1 cellular context compared by ENCODE assay signal in genomic region chr1:12179638-12180121, GRCh38.
TF ChIP-seq lines count a peak whose summit lies in the region.

No MANE protein-coding gene starts in this region.

TF ChIP-seq in GM23338, 12 proteins besides CTCF, POLR2A, EP300 and RAD21:
- TF ChIP-seq NANOG (IDR thresholded peaks at IDR 0.05; ENCODE audit: borderline replicate concordance): no peak
- no peak for TF ChIP-seq CREB1 (CRISPR knock-in tag; IDR thresholded peaks at IDR 0.05; ENCODE audit: low read depth)
- TF ChIP-seq ZNF331 (CRISPR knock-in tag; IDR thresholded peaks at IDR 0.05; ENCODE audit: low read depth): no peak
- no peak for TF ChIP-seq ZNF114 (CRISPR knock-in tag; IDR thresholded peaks at IDR 0.05)
- TF ChIP-seq REST (IDR thresholded peaks at IDR 0.05; ENCODE audit: unreplicated experiment): no peak
- no peak for TF ChIP-seq ETS1 (IDR thresholded peaks at IDR 0.05)
- no peak for TF ChIP-seq EZH2phosphoT487 (IDR thresholded peaks at IDR 0.05; ENCODE audit: unreplicated experiment)
- no peak for TF ChIP-seq JUNB (IDR thresholded peaks at IDR 0.05; ENCODE audit: unreplicated experiment)
- no peak for TF ChIP-seq STAT1 (IDR thresholded peaks at IDR 0.05; ENCODE audit: unreplicated experiment)
- TF ChIP-seq EZH2 (IDR thresholded peaks at IDR 0.05; ENCODE audit: low read depth, unreplicated experiment): no peak
- TF ChIP-seq POLR2AphosphoS5 (IDR thresholded peaks at IDR 0.05; ENCODE audit: low read depth): no peak
- TF ChIP-seq, protein P1, sequence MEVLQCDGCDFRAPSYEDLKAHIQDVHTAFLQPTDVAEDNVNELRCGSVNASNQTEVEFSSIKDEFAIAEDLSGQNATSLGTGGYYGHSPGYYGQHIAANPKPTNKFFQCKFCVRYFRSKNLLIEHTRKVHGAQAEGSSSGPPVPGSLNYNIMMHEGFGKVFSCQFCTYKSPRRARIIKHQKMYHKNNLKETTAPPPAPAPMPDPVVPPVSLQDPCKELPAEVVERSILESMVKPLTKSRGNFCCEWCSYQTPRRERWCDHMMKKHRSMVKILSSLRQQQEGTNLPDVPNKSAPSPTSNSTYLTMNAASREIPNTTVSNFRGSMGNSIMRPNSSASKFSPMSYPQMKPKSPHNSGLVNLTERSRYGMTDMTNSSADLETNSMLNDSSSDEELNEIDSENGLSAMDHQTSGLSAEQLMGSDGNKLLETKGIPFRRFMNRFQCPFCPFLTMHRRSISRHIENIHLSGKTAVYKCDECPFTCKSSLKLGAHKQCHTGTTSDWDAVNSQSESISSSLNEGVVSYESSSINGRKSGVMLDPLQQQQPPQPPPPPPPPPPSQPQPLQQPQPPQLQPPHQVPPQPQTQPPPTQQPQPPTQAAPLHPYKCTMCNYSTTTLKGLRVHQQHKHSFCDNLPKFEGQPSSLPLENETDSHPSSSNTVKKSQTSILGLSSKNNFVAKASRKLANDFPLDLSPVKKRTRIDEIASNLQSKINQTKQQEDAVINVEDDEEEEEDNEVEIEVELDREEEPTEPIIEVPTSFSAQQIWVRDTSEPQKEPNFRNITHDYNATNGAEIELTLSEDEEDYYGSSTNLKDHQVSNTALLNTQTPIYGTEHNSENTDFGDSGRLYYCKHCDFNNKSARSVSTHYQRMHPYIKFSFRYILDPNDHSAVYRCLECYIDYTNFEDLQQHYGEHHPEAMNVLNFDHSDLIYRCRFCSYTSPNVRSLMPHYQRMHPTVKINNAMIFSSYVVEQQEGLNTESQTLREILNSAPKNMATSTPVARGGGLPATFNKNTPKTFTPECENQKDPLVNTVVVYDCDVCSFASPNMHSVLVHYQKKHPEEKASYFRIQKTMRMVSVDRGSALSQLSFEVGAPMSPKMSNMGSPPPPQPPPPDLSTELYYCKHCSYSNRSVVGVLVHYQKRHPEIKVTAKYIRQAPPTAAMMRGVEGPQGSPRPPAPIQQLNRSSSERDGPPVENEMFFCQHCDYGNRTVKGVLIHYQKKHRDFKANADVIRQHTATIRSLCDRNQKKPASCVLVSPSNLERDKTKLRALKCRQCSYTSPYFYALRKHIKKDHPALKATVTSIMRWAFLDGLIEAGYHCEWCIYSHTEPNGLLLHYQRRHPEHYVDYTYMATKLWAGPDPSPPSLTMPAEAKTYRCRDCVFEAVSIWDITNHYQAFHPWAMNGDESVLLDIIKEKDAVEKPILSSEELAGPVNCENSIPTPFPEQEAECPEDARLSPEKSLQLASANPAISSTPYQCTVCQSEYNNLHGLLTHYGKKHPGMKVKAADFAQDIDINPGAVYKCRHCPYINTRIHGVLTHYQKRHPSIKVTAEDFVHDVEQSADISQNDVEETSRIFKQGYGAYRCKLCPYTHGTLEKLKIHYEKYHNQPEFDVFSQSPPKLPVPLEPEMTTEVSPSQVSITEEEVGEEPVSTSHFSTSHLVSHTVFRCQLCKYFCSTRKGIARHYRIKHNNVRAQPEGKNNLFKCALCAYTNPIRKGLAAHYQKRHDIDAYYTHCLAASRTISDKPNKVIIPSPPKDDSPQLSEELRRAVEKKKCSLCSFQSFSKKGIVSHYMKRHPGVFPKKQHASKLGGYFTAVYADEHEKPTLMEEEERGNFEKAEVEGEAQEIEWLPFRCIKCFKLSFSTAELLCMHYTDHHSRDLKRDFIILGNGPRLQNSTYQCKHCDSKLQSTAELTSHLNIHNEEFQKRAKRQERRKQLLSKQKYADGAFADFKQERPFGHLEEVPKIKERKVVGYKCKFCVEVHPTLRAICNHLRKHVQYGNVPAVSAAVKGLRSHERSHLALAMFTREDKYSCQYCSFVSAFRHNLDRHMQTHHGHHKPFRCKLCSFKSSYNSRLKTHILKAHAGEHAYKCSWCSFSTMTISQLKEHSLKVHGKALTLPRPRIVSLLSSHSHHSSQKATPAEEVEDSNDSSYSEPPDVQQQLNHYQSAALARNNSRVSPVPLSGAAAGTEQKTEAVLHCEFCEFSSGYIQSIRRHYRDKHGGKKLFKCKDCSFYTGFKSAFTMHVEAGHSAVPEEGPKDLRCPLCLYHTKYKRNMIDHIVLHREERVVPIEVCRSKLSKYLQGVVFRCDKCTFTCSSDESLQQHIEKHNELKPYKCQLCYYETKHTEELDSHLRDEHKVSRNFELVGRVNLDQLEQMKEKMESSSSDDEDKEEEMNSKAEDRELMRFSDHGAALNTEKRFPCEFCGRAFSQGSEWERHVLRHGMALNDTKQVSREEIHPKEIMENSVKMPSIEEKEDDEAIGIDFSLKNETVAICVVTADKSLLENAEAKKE (CRISPR knock-in tag; IDR thresholded peaks at IDR 0.05): no peak
